Comparison of ENCODE assay signal across 20 cellular contexts in genomic region chr13:109749365-109749764, GRCh38.
"Had no signal": no experiment of that assay in that cellular context is flagged by ENCODE, and none has a peak within 500 bp of the region (broad histone marks: within the 10 kb centered on the region; RNA-seq: fewer than 3 reads in every experiment).

No MANE protein-coding gene starts in this region.

- H3K9me3 Mint-ChIP-seq: nephron progenitor cell had no signal

- H3K36me3 ChIP-seq: thyroid gland, uterus had no signal

- H3K4me3 ChIP-seq: dorsolateral prefrontal cortex, gastrocnemius medialis, heart right ventricle, sigmoid colon, skin epidermis, suprapubic skin, thyroid gland, uterus had no signal

- H3K27me3 ChIP-seq: dorsolateral prefrontal cortex, gastrocnemius medialis, sigmoid colon, suprapubic skin, thyroid gland, uterus had no signal

- H3K27ac Mint-ChIP-seq: naive B cell, nephron progenitor cell, type B pancreatic cell had no signal

- H3K27me3 Mint-ChIP-seq: type B pancreatic cell had no signal

- H3K4me1 Mint-ChIP-seq: naive B cell had no signal

- H3K4me3 Mint-ChIP-seq: naive B cell, nephron progenitor cell, type B pancreatic cell had no signal

- ATAC-seq: esophagus mucosa; gastrocnemius medialis; heart right ventricle; stimulated activated naive CD8-positive, alpha-beta T cell treated with anti-CD3 and anti-CD28 coated beads, Interleukin-15, Interleukin-2, amounts not matched to agents 100 U/mL and 50 U/mL, for 24 hours had no signal

- H3K4me1 ChIP-seq: gastrocnemius medialis, uterus had no signal

- H3K9me3 ChIP-seq: gastrocnemius medialis, heart right ventricle, neutrophil, suprapubic skin, thyroid gland, uterus had no signal

- H3K27ac ChIP-seq: dorsolateral prefrontal cortex, gastrocnemius medialis, heart right ventricle, neutrophil, sigmoid colon, skin epidermis, suprapubic skin, thyroid gland, uterus had no signal

- DNase-seq: cortex of kidney; dorsolateral prefrontal cortex; effector CD8-positive, alpha-beta T cell; gastrocnemius medialis; heart right ventricle; hypothalamus; kidney glomerular epithelial cell; mesendoderm; naive B cell; nephron progenitor cell; posterior cingulate gyrus; sigmoid colon; stimulated activated naive CD8-positive, alpha-beta T cell treated with anti-CD3 and anti-CD28 coated beads, Interleukin-15, Interleukin-2, amounts not matched to agents 100 U/mL and 50 U/mL, for 24 hours; thyroid gland; uterus had no signal
